Comparison of ENCODE assay signal across 15 cellular contexts in genomic region chr2:25417715-25418369, GRCh38.
A peak's percentile ranks its signal among the peaks of the same experiment; 100 is the strongest.
DNase-seq lines count a peak whose midpoint lies in the region; ATAC-seq and TF ChIP-seq lines count a peak whose summit lies in the region.
"Had no signal": no experiment of that assay in that cellular context is flagged by ENCODE, and none has a peak within 500 bp of the region (broad histone marks: within the 10 kb centered on the region; RNA-seq: fewer than 3 reads in every experiment).

No MANE protein-coding gene starts in this region.

- H3K36me3 Mint-ChIP-seq in activated T-cell treated with anti-CD3 and anti-CD28 coated beads, Interleukin-2, amount 50 U/mL, for 4 hours (ENCODE audit: insufficient read depth): peaks cover 25% of the 10 kb centered on the region

- H3K4me1 Mint-ChIP-seq in activated T-cell treated with anti-CD3 and anti-CD28 coated beads, Interleukin-2, amount 50 U/mL, for 4 hours (ENCODE audit: low read depth): peaks cover 8% of the 10 kb centered on the region

- H3K27ac ChIP-seq in Peyer's patch: peak overlapping the region in 2 of 4 donors; percentile 61 to 64
- H3K27ac ChIP-seq in ovary: no peak overlapping the region
- H3K27ac ChIP-seq: brain microvascular endothelial cell, upper lobe of right lung had no signal

- H3K4me3 Mint-ChIP-seq in activated T-cell treated with anti-CD3 and anti-CD28 coated beads, Interleukin-2, amount 50 U/mL, for 4 hours: no peak overlapping the region
- H3K4me3 Mint-ChIP-seq: T-helper 1 cell treated with Interleukin-12 subunit alpha and Interleukin-12 subunit beta and Interleukin-4 antibody, amounts not matched to agents 30 μg/mL and 1 μg/mL, for 36 hours had no signal

- H3K27me3 Mint-ChIP-seq in activated T-cell treated with anti-CD3 and anti-CD28 coated beads, Interleukin-2, amount 50 U/mL, for 4 hours (ENCODE audit: low read depth): no peaks in the 10 kb centered on the region

- ATAC-seq in activated T-cell treated with anti-CD3 and anti-CD28 coated beads, Interleukin-2, amount 50 U/mL, for 4 hours: no peak
- ATAC-seq: PC-3, upper lobe of right lung had no signal

- peak; percentile 47 for DNase-seq in NCI-H2171 treated with DMSO at 0.1 percent for 48 hours (lab: John Stamatoyannopoulos, UW)
- DNase-seq in NCI-H2171 (lab: John Stamatoyannopoulos, UW): no peak
- peak in 2 of 3 donors; percentile 52 to 58 for DNase-seq in Peyer's patch
- peak; percentile 13 for DNase-seq in kidney tubule cell (ENCODE audit: low spot score)
- no peak for DNase-seq in activated T-cell treated with anti-CD3 and anti-CD28 coated beads, Interleukin-2, amount 50 U/mL, for 4 hours
- DNase-seq in DMS79 (lab: John Stamatoyannopoulos, UW): no peak
- no peak for DNase-seq in ovary
- DNase-seq: activated CD4-positive, alpha-beta T cell treated with anti-CD3 and anti-CD28 coated beads, Interleukin-2, amount 50 U/mL, for 1 hour; brain microvascular endothelial cell; Calu3; NCI-H2107; PC-3; upper lobe of right lung had no signal

- no peaks in the 10 kb centered on the region for H3K36me3 ChIP-seq in Peyer's patch
- no peaks in the 10 kb centered on the region for H3K36me3 ChIP-seq in ovary
- H3K36me3 ChIP-seq: brain microvascular endothelial cell had no signal

- peaks cover 0 to 16% (median 6%) of the 10 kb centered on the region in 4 donors for H3K4me1 ChIP-seq in Peyer's patch
- no peaks in the 10 kb centered on the region for H3K4me1 ChIP-seq in ovary (ENCODE audit: insufficient read depth)
- H3K4me1 ChIP-seq: upper lobe of right lung had no signal

- 95 to 99% (median 96%) methylated on average over 6 of the region's 6 CpGs for WGBS in ovary, 3 donors

- TF ChIP-seq POLR2A in GM18526 (IDR thresholded peaks at IDR 0.05; ENCODE audit: extremely low read depth, insufficient read length): peak; percentile 28
- TF ChIP-seq POLR2A in Peyer's patch (IDR thresholded peaks at IDR 0.05): no peak
- no peak for TF ChIP-seq POLR2A in ovary (IDR thresholded peaks at IDR 0.05)

- intact Hi-C loops in ovary (cut with DNase I): no loop called here

- H3K9me3 ChIP-seq in Peyer's patch (no peaks in the 10 kb centered on the region), ovary (no peaks in the 10 kb centered on the region)
- H3K9me3 ChIP-seq: upper lobe of right lung had no signal

- H3K27me3 ChIP-seq in Peyer's patch (no peaks in the 10 kb centered on the region), ovary (no peaks in the 10 kb centered on the region)
- H3K27me3 ChIP-seq: brain microvascular endothelial cell, upper lobe of right lung had no signal

- TF ChIP-seq CTCF in Peyer's patch (IDR thresholded peaks at IDR 0.05): no peak
- TF ChIP-seq CTCF in ovary (IDR thresholded peaks at IDR 0.05): no peak

- H3K4me3 ChIP-seq in Peyer's patch (no peak overlapping the region), ovary (no peak overlapping the region)
- H3K4me3 ChIP-seq: upper lobe of right lung had no signal

- H3K9me3 Mint-ChIP-seq in activated T-cell treated with anti-CD3 and anti-CD28 coated beads, Interleukin-2, amount 50 U/mL, for 4 hours: peaks cover 6% of the 10 kb centered on the region

- TF ChIP-seq EP300 in ovary (IDR thresholded peaks at IDR 0.05): no peak

Comparison
In these comparisons a context has a peak if more than half of its experiments do, and no peak if none do; other contexts are left out.
1. DNase-seq: peak in NCI-H2171 treated with DMSO at 0.1 percent for 48 hours (single experiment), Peyer's patch (2 of 3) and kidney tubule cell (single experiment); none in NCI-H2171 (single experiment), activated T-cell treated with anti-CD3 and anti-CD28 coated beads, Interleukin-2, amount 50 U/mL, for 4 hours (single experiment), DMS79 (single experiment) and ovary (0 of 5).